Comparison of ENCODE assay signal across 11 cellular contexts in genomic region chr21:28111151-28111619, GRCh38.
DNase-seq lines count a peak whose midpoint lies in the region; ATAC-seq and TF ChIP-seq lines count a peak whose summit lies in the region.
"Had no signal": no experiment of that assay in that cellular context is flagged by ENCODE, and none has a peak within 500 bp of the region (broad histone marks: within the 10 kb centered on the region; RNA-seq: fewer than 3 reads in every experiment).

No MANE protein-coding gene starts in this region.

- no peak for TF ChIP-seq CTCF in brain microvascular endothelial cell (IDR thresholded peaks at IDR 0.05; ENCODE audit: low read depth, low read length, missing control alignments)

- DNase-seq in G401 (ENCODE audit: low spot score), result peak; percentile 92
- DNase-seq in brain microvascular endothelial cell, result peak; percentile 0
- DNase-seq in right cardiac atrium, result peak; percentile 58 to 77 (median 65)
- peak; percentile 86 for DNase-seq in skeletal muscle cell (ENCODE audit: low read depth)
- DNase-seq in islet precursor cell, result no peak
- DNase-seq: activated T-cell treated with anti-CD3 and anti-CD28 coated beads, Interleukin-2, amount 50 U/mL, for 1 hour; H7; T-helper 2 cell had no signal

- in situ Hi-C loops in G401 (cut with HindIII; ENCODE audit: low sequenced_read_pairs), result no loop called here
- in situ Hi-C loops in brain microvascular endothelial cell (cut with HindIII; ENCODE audit: low pct_ligation_motif_present, low sequenced_read_pairs), result no loop called here

- H3K9me3 ChIP-seq in right cardiac atrium (ENCODE audit: control insufficient read depth, low read length), result no peaks in the 10 kb centered on the region

- H3K4me3 ChIP-seq in brain microvascular endothelial cell (ENCODE audit: low read depth, low read length), result no peak overlapping the region
- peak overlapping the region; percentile 25 for H3K4me3 ChIP-seq in right cardiac atrium (ENCODE audit: low read length)
- H3K4me3 ChIP-seq in skeletal muscle cell (ENCODE audit: low read depth, low read length), result peak overlapping the region; percentile 1

- no peaks in the 10 kb centered on the region for H3K36me3 ChIP-seq in brain microvascular endothelial cell (replicated peaks)

- no peaks in the 10 kb centered on the region for H3K27me3 ChIP-seq in brain microvascular endothelial cell (replicated peaks)
- no peaks in the 10 kb centered on the region for H3K27me3 ChIP-seq in right cardiac atrium (ENCODE audit: control insufficient read depth, insufficient read depth)

- ATAC-seq in right cardiac atrium (peak; percentile 98 to 99), HG03342 (IDR thresholded peaks at IDR 0.05; ENCODE audit: unreplicated experiment) (no peak), HG03196 (IDR thresholded peaks at IDR 0.05; ENCODE audit: unreplicated experiment) (no peak), GM21367 (IDR thresholded peaks at IDR 0.05; ENCODE audit: unreplicated experiment) (no peak)

- H3K27ac ChIP-seq in brain microvascular endothelial cell, result no peak overlapping the region
- peak overlapping the region; percentile 54 for H3K27ac ChIP-seq in right cardiac atrium (ENCODE audit: low read length)

- intact Hi-C loops in right cardiac atrium (cut with DNase I), result no loop called here

- H3K4me1 ChIP-seq in right cardiac atrium (ENCODE audit: control insufficient read depth, insufficient read depth, low read length), result peaks cover 3% of the 10 kb centered on the region

- WGBS in right cardiac atrium, result 10% methylated on average over 7 of the region's 7 CpGs

Comparison
In these comparisons a context has a peak if more than half of its experiments do, and no peak if none do; other contexts are left out.
1. ATAC-seq: peak in right cardiac atrium (2 of 2); none in HG03342 (single experiment), HG03196 (single experiment) and GM21367 (single experiment).